ENCODE assay signal across 8 cellular contexts in the genomic region with DNA sequence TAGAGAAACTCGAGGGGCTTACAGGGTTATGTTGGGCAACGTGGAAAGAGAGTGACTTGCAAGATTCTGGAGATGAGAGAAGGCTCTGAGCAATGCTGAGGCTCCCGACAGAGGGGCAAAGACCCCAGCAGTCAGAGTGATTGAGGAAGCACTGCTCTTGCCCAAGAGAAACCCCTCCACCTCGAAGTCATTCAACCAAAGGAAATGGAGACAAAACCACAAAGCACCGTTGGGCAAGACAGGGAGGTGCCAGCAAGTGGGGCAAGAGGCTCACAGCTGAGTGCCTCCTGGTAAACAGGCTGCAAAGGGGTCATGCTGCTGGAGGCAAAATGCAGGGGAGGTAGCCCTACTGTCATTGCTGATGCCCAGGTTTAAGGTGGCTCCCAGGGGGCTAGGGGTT. TPM values are rescaled to one million over a fixed set of nuclear protein-coding genes. Genes with fewer than 3 reads are reported as not detected.
DNase-seq lines count a peak whose midpoint lies in the region; ATAC-seq, FAIRE-seq and TF ChIP-seq lines count a peak whose summit lies in the region.

No MANE protein-coding gene starts in this region.

- no peaks in the 10 kb centered on the region for H3K9me3 ChIP-seq in CD4-positive, CD25-positive, alpha-beta regulatory T cell (ENCODE audit: control insufficient read depth in 2 of 2, low read length in 2 of 2)
- no peaks in the 10 kb centered on the region for H3K9me3 ChIP-seq in Loucy (ENCODE audit: insufficient read depth, low read depth, low read length)
- no peaks in the 10 kb centered on the region for H3K9me3 ChIP-seq in pancreas

- peak overlapping the region; percentile 42 for H3K4me3 ChIP-seq in CD4-positive, CD25-positive, alpha-beta regulatory T cell (ENCODE audit: low read depth, low read length)
- H3K4me3 ChIP-seq in Loucy (ENCODE audit: low read length, poor library complexity, severe bottlenecking) (peak overlapping the region; percentile 54), pancreas (no peak overlapping the region)

- H3K9ac ChIP-seq in Loucy (ENCODE audit: low read depth, low read length, poor library complexity, severe bottlenecking), result peak overlapping the region; percentile 62

- H3K36me3 Mint-ChIP-seq in CD4-positive, CD25-positive, alpha-beta regulatory T cell, result no peaks in the 10 kb centered on the region
- H3K36me3 Mint-ChIP-seq in activated CD4-positive, alpha-beta memory T cell treated with anti-CD3 and anti-CD28 coated beads, Interleukin-2, amount 10 ng/mL, durations not matched to agents 7 days and 5 days (ENCODE audit: low read depth), result peaks cover 4% of the 10 kb centered on the region

- peaks cover 16 to 61% (median 40%) of the 10 kb centered on the region in 4 donors for H3K4me1 Mint-ChIP-seq in CD4-positive, CD25-positive, alpha-beta regulatory T cell
- peaks cover 68% of the 10 kb centered on the region for H3K4me1 Mint-ChIP-seq in activated CD4-positive, alpha-beta memory T cell treated with anti-CD3 and anti-CD28 coated beads, Interleukin-2, amount 10 ng/mL, durations not matched to agents 7 days and 5 days

- no peaks in the 10 kb centered on the region for H3K27me3 ChIP-seq in CD4-positive, CD25-positive, alpha-beta regulatory T cell (ENCODE audit: control insufficient read depth, insufficient read depth, low read length)
- H3K27me3 ChIP-seq in Loucy (ENCODE audit: insufficient read depth, low read length, poor library complexity, severe bottlenecking), result no peaks in the 10 kb centered on the region
- no peaks in the 10 kb centered on the region for H3K27me3 ChIP-seq in pancreas

- H3F3A ChIP-seq in Loucy (ENCODE audit: low read depth), result peaks cover 8% of the 10 kb centered on the region

- H3K9me3 Mint-ChIP-seq in CD4-positive, CD25-positive, alpha-beta regulatory T cell, result no peaks in the 10 kb centered on the region
- H3K9me3 Mint-ChIP-seq in activated CD4-positive, alpha-beta memory T cell treated with anti-CD3 and anti-CD28 coated beads, Interleukin-2, amount 10 ng/mL, durations not matched to agents 7 days and 5 days, result no peaks in the 10 kb centered on the region

- peak overlapping the region; percentile 83 to 94 (median 85) for H3K27ac Mint-ChIP-seq in CD4-positive, CD25-positive, alpha-beta regulatory T cell
- H3K27ac Mint-ChIP-seq in activated CD4-positive, alpha-beta memory T cell treated with anti-CD3 and anti-CD28 coated beads, Interleukin-2, amount 10 ng/mL, durations not matched to agents 7 days and 5 days, result peak overlapping the region; percentile 99

- H3K79me2 ChIP-seq in Loucy (ENCODE audit: insufficient read depth, low read length), result no peaks in the 10 kb centered on the region

- H3K4me1 ChIP-seq in CD4-positive, CD25-positive, alpha-beta regulatory T cell (ENCODE audit: control insufficient read depth, insufficient read depth, low read length, poor library complexity, severe bottlenecking), result peaks cover 52% of the 10 kb centered on the region
- H3K4me1 ChIP-seq in Loucy (ENCODE audit: insufficient read depth, low read length, poor library complexity, severe bottlenecking) (peaks cover 39% of the 10 kb centered on the region), pancreas (peaks cover 4 to 12% (median 9%) of the 10 kb centered on the region in 3 donors)

- peak; percentile 47 to 66 for ATAC-seq in CD4-positive, CD25-positive, alpha-beta regulatory T cell (ENCODE audit: low read depth in 2 of 2)
- no peak for ATAC-seq in pancreas
- no peak for ATAC-seq in GM19397 (IDR thresholded peaks at IDR 0.05; ENCODE audit: unreplicated experiment)

- H4K20me1 ChIP-seq in Loucy (ENCODE audit: insufficient read depth, low read length, poor library complexity, severe bottlenecking), result no peaks in the 10 kb centered on the region

- peak overlapping the region; percentile 11; the same call in 1 of the 2 replicates for H2AFZ ChIP-seq in Loucy (ENCODE audit: low read length)

- H3K36me3 ChIP-seq in CD4-positive, CD25-positive, alpha-beta regulatory T cell (ENCODE audit: control insufficient read depth, insufficient read depth, low read length), result no peaks in the 10 kb centered on the region
- no peaks in the 10 kb centered on the region for H3K36me3 ChIP-seq in Loucy (ENCODE audit: insufficient read depth, low read length)
- no peaks in the 10 kb centered on the region for H3K36me3 ChIP-seq in pancreas

- no peaks in the 10 kb centered on the region for H3K27me3 Mint-ChIP-seq in CD4-positive, CD25-positive, alpha-beta regulatory T cell
- no peaks in the 10 kb centered on the region for H3K27me3 Mint-ChIP-seq in activated CD4-positive, alpha-beta memory T cell treated with anti-CD3 and anti-CD28 coated beads, Interleukin-2, amount 10 ng/mL, durations not matched to agents 7 days and 5 days

- peak overlapping the region; percentile 59 to 83 (median 62) for H3K4me3 Mint-ChIP-seq in CD4-positive, CD25-positive, alpha-beta regulatory T cell
- peak overlapping the region; percentile 22 for H3K4me3 Mint-ChIP-seq in activated CD4-positive, alpha-beta memory T cell treated with anti-CD3 and anti-CD28 coated beads, Interleukin-2, amount 10 ng/mL, durations not matched to agents 7 days and 5 days

- intact Hi-C loops in pancreas (cut with DNase I), result loop anchor here in 1 of 3 donors (10.0 kb wide), 1 partner anchor 49 kb away; no protein-coding TSS in a partner anchor

- CTCF ChIA-PET in activated CD4-positive, alpha-beta memory T cell treated with anti-CD3 and anti-CD28 coated beads, Interleukin-2, amount 10 ng/mL, durations not matched to agents 7 days and 5 days (lab: Charles Lee), result interaction anchor here (0.9 to 2.0 kb wide), 8 partner anchors 18 to 167 kb away, joined by 3 to 11 read pairs (median 4); no protein-coding TSS in a partner anchor

- WGBS in pancreas, 2 donors, result 51 to 57% methylated on average over 5 of the region's 5 CpGs

- no peak for FAIRE-seq in pancreas (lab: Jason Lieb, UNC)

- DNase-seq in CD4-positive, CD25-positive, alpha-beta regulatory T cell, result peak; percentile 11 to 90 (median 63)
- peak; percentile 80 for DNase-seq in activated CD4-positive, alpha-beta memory T cell treated with anti-CD3 and anti-CD28 coated beads, Interleukin-2, amount 10 ng/mL, durations not matched to agents 7 days and 5 days
- peak; percentile 56 for DNase-seq in left kidney (ENCODE audit: low read depth, low spot score)
- no peak for DNase-seq in pancreas
- DNase-seq in inferior parietal cortex (ENCODE audit: extremely low spot score), result no peak
- DNase-seq in NCI-H2227 (lab: John Stamatoyannopoulos, UW; ENCODE audit: unreplicated experiment), result no peak

- H3K27ac ChIP-seq in CD4-positive, CD25-positive, alpha-beta regulatory T cell (ENCODE audit: insufficient read depth, low read length, poor library complexity, severe bottlenecking), result peak overlapping the region; percentile 74
- H3K27ac ChIP-seq in pancreas, result no peak overlapping the region

- H3K9me2 ChIP-seq in Loucy (replicated peaks; ENCODE audit: low read depth, low read length), result no peaks in the 10 kb centered on the region

- TF ChIP-seq CTCF in Loucy (conservative IDR thresholded peaks at IDR 0.05; ENCODE audit: low read length) (peak; percentile 54), pancreas (IDR thresholded peaks at IDR 0.05) (no peak)

- POLR2A ChIA-PET in activated CD4-positive, alpha-beta memory T cell treated with anti-CD3 and anti-CD28 coated beads, Interleukin-2, amount 10 ng/mL, durations not matched to agents 7 days and 5 days (lab: Charles Lee), result interaction anchor here (0.6 to 4.4 kb wide), 13 partner anchors 9 to 124 kb away, joined by 3 to 65 read pairs (median 5); a partner anchor contains a TSS

- peak overlapping the region; percentile 69 for H3K4me2 ChIP-seq in Loucy (ENCODE audit: low read depth, low read length, poor library complexity, severe bottlenecking)

RNA-seq across cellular contexts. Expression of a gene that starts 17.9 kb away (rescaled TPM):
- 1,341 TPM for total RNA-seq in CD4-positive, CD25-positive, alpha-beta regulatory T cell
- polyA plus RNA-seq in CD4-positive, CD25-positive, alpha-beta regulatory T cell, result 10 to 100 TPM; 80.0 to 98.9 (median 93.4) TPM
- total RNA-seq in activated CD4-positive, alpha-beta memory T cell treated with anti-CD3 and anti-CD28 coated beads, Interleukin-2, amount 10 ng/mL, durations not matched to agents 7 days and 5 days, result 100 to 1,000 TPM; 840 to 865 TPM
- 100 to 1,000 TPM; 259 to 554 (median 412) TPM for total RNA-seq in pancreas
- 100 to 1,000 TPM in 1 of 2 donors, 10 to 100 TPM in 1; 80.9 to 152 TPM for polyA plus RNA-seq in pancreas

Comparison
In these comparisons a context has a peak if more than half of its experiments do, and no peak if none do; other contexts are left out.
1. ATAC-seq: peak in CD4-positive, CD25-positive, alpha-beta regulatory T cell (2 of 2); none in pancreas (0 of 4) and GM19397 (single experiment).
2. DNase-seq: peak in CD4-positive, CD25-positive, alpha-beta regulatory T cell (3 of 3), activated CD4-positive, alpha-beta memory T cell treated with anti-CD3 and anti-CD28 coated beads, Interleukin-2, amount 10 ng/mL, durations not matched to agents 7 days and 5 days (single experiment) and left kidney (single experiment); none in pancreas (0 of 6), inferior parietal cortex (single experiment) and NCI-H2227 (single experiment).
3. H3K4me3 ChIP-seq: peak in CD4-positive, CD25-positive, alpha-beta regulatory T cell (single experiment) and Loucy (single experiment); none in pancreas (0 of 4).